ENCODE assay signal across 15 cellular contexts in the genomic region with DNA sequence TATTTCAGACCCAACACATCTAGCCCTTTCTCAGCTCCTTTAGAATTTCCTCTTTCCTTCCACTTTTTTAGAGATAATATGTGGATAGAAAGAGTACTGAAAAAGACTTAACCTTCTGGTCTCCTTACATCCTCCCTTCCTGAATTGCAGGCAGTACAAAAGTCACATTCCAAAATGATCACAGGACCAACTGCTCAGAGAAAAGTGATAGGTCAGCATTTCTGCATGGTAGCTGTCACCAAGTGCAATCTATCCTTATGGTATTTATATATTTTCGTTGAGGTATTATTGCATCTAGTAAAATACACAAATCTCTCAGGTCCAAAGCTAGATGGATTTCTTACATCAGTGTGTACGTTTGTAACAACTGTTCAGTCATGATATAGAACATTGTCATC.
DNase-seq lines count a peak whose midpoint lies in the region; ATAC-seq and TF ChIP-seq lines count a peak whose summit lies in the region.
"Had no signal": no experiment of that assay in that cellular context is flagged by ENCODE, and none has a peak within 500 bp of the region (broad histone marks: within the 10 kb centered on the region; RNA-seq: fewer than 3 reads in every experiment).

No MANE protein-coding gene starts in this region.

- H3K27ac Mint-ChIP-seq in nephron = peak overlapping the region; percentile 4 to 76 (median 16)
- no peak overlapping the region for H3K27ac Mint-ChIP-seq in CD4-positive, alpha-beta T cell
- H3K27ac Mint-ChIP-seq: CD4-positive, CD25-positive, alpha-beta regulatory T cell had no signal

- H4K20me1 ChIP-seq in BLaER1 = no peaks in the 10 kb centered on the region

- H3K27ac ChIP-seq in BLaER1 (peak overlapping the region; percentile 25), Panc1 (ENCODE audit: low read length) (no peak overlapping the region)
- no peak overlapping the region for H3K27ac ChIP-seq in CD4-positive, alpha-beta T cell (ENCODE audit: low read depth, low read length)

- intact Hi-C loops in Panc1 (cut with micrococcal nuclease; ENCODE audit: unreplicated experiment) = loop anchor here (10.0 kb wide), 1 partner anchor 541 kb away; the partner anchor contains the start of gene TRIB2
- intact Hi-C loops in CD4-positive, alpha-beta T cell (cut with DNase I, micrococcal nuclease) = no loop called here

- H3K4me2 ChIP-seq in BLaER1 = peak overlapping the region; percentile 92; the same call in 1 of the 2 replicates

- in situ Hi-C loops in Panc1 (cut with HindIII; ENCODE audit: low pct_unique_long_range_greater_than_20kb, low sequenced_read_pairs) = no loop called here

- peaks cover 7% of the 10 kb centered on the region for H3K27me3 Mint-ChIP-seq in nephron (ENCODE audit: low read depth)
- H3K27me3 Mint-ChIP-seq in CD4-positive, alpha-beta T cell = no peaks in the 10 kb centered on the region
- H3K27me3 Mint-ChIP-seq: CD4-positive, CD25-positive, alpha-beta regulatory T cell had no signal

- H3K4me3 Mint-ChIP-seq in nephron = no peak overlapping the region
- H3K4me3 Mint-ChIP-seq in CD4-positive, alpha-beta T cell = no peak overlapping the region
- H3K4me3 Mint-ChIP-seq: CD4-positive, CD25-positive, alpha-beta regulatory T cell had no signal

- no peaks in the 10 kb centered on the region for H3K9me3 Mint-ChIP-seq in nephron
- H3K9me3 Mint-ChIP-seq in CD4-positive, alpha-beta T cell = no peaks in the 10 kb centered on the region

- TF ChIP-seq CTCF in Panc1 (IDR thresholded peaks at IDR 0.05) (peak; percentile 24; the same call in 1 of the 2 replicates), choroid plexus epithelial cell (conservative IDR thresholded peaks at IDR 0.05; ENCODE audit: low read depth, low read length) (no peak), nephron (IDR thresholded peaks at IDR 0.05; ENCODE audit: unreplicated experiment in 3 of 3) (no peak)
- TF ChIP-seq CTCF in CD4-positive, alpha-beta T cell (IDR thresholded peaks at IDR 0.05) = no peak

- no peaks in the 10 kb centered on the region for H3K36me3 Mint-ChIP-seq in nephron (ENCODE audit: low read depth)
- no peaks in the 10 kb centered on the region for H3K36me3 Mint-ChIP-seq in CD4-positive, alpha-beta T cell (ENCODE audit: low read depth)
- H3K36me3 Mint-ChIP-seq: CD4-positive, CD25-positive, alpha-beta regulatory T cell had no signal

- peaks cover 99% of the 10 kb centered on the region for H3K4me1 ChIP-seq in BLaER1
- H3K4me1 ChIP-seq in Panc1 (ENCODE audit: control insufficient read depth, insufficient read depth, low read length) = peaks cover 21% of the 10 kb centered on the region
- H3K4me1 ChIP-seq: HAP-1 had no signal

- H3K4me3 ChIP-seq in BLaER1 = no peak overlapping the region
- no peak overlapping the region for H3K4me3 ChIP-seq in Panc1 (ENCODE audit: low read depth in 2 of 2, low read length in 2 of 2)
- no peak overlapping the region for H3K4me3 ChIP-seq in choroid plexus epithelial cell (ENCODE audit: low read depth, low read length)
- H3K4me3 ChIP-seq: GM12878, HAP-1 had no signal

- CTCF ChIA-PET in Panc1 (lab: Charles Lee) = no interaction called here
- CTCF ChIA-PET in CD4-positive, alpha-beta T cell (lab: Charles Lee) = no interaction called here

- POLR2A ChIA-PET in Panc1 (lab: Charles Lee) = no interaction called here
- POLR2A ChIA-PET in CD4-positive, alpha-beta T cell (lab: Charles Lee) = no interaction called here

- H3K4me1 Mint-ChIP-seq in nephron = peaks cover 60% of the 10 kb centered on the region
- peaks cover 70% of the 10 kb centered on the region for H3K4me1 Mint-ChIP-seq in CD4-positive, alpha-beta T cell (ENCODE audit: low read depth)

- no peaks in the 10 kb centered on the region for H3K27me3 ChIP-seq in BLaER1
- no peaks in the 10 kb centered on the region for H3K27me3 ChIP-seq in Panc1 (ENCODE audit: control insufficient read depth, insufficient read depth, low read length)
- no peaks in the 10 kb centered on the region for H3K27me3 ChIP-seq in CD4-positive, alpha-beta T cell (ENCODE audit: control insufficient read depth, insufficient read depth, low read length)

- H3K9ac ChIP-seq in BLaER1 = no peak overlapping the region

- DNase-seq in Panc1 (ENCODE audit: low read depth, low spot score) (no peak), choroid plexus epithelial cell (ENCODE audit: low read depth) (peak; percentile 74), NOMO-1 (lab: John Stamatoyannopoulos, UW; ENCODE audit: unreplicated experiment in 2 of 2) (no peak), germinal center (ENCODE audit: low spot score) (no peak)
- DNase-seq in CD4-positive, alpha-beta T cell = no peak
- DNase-seq: Calu3; CD4-positive, CD25-positive, alpha-beta regulatory T cell; DMS 273 treated with DMSO at 0.1 percent for 48 hours; GOT3; KBM-7 had no signal

- ATAC-seq in Panc1 (no peak), HG03342 (IDR thresholded peaks at IDR 0.05; ENCODE audit: unreplicated experiment) (no peak)
- ATAC-seq in CD4-positive, alpha-beta T cell (ENCODE audit: poor library complexity) = no peak
- ATAC-seq: GM12878 had no signal

- no peaks in the 10 kb centered on the region for H3K36me3 ChIP-seq in BLaER1
- no peaks in the 10 kb centered on the region for H3K36me3 ChIP-seq in Panc1 (ENCODE audit: control insufficient read depth, insufficient read depth, low read length)
- H3K36me3 ChIP-seq: HAP-1 had no signal

- H3K9me3 ChIP-seq in BLaER1 = peaks cover 20% of the 10 kb centered on the region; the same call in 1 of the 2 replicates
- H3K9me3 ChIP-seq in Panc1 (ENCODE audit: control insufficient read depth, insufficient read depth, low read depth, low read length) = no peaks in the 10 kb centered on the region
- no peaks in the 10 kb centered on the region for H3K9me3 ChIP-seq in CD4-positive, alpha-beta T cell (ENCODE audit: control insufficient read depth, low read length)
- H3K9me3 ChIP-seq: HAP-1 had no signal

- BruUV-seq in Panc1 (replicated peaks; lab: Mats Ljungman, UMichigan) = no TSS peak
